Comparison of ENCODE assay signal across 27 cellular contexts in the genomic region with DNA sequence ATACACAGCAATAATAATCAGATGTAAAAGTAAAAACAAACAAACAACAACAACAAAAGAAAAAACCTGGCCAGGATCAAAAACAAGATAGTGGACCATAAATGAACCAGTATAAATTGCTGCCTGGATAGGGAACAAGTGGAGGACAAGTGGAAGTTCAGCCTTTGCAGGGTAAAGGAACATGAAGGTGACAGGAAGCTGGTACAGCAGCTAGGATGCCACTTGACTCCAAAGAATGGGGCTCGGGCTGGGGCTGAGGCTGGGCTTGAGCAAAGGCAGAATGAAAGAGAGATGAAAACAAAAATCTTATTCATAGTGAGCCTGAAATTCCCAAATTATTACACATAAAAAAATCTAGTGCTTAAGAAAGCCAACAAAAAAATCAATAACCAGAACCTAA.
"Had no signal": no experiment of that assay in that cellular context is flagged by ENCODE, and none has a peak within 500 bp of the region (broad histone marks: within the 10 kb centered on the region; RNA-seq: fewer than 3 reads in every experiment).

No MANE protein-coding gene starts in this region.

- ATAC-seq: activated CD8-positive, alpha-beta T cell treated with anti-CD3 and anti-CD28 coated beads for 36 hours; activated naive CD4-positive, alpha-beta T cell treated with anti-CD3 and anti-CD28 coated beads, Interleukin-2, amount 50 U/mL, for 72 hours; activated T-cell treated with anti-CD3 and anti-CD28 coated beads, Interleukin-2, amount 50 U/mL, for 72 hours; activated T-helper 17 cell treated with anti-CD3 and anti-CD28 coated beads, Interleukin-2, amount 50 U/mL, for 72 hours; body of pancreas; PC-3 had no signal

- H3K4me3 ChIP-seq: adrenal gland, body of pancreas, breast epithelium, Peyer's patch had no signal

- H3K9ac ChIP-seq: KMS-11 had no signal

- H3K36me3 ChIP-seq: adrenal gland, breast epithelium, Peyer's patch had no signal

- H3K27ac ChIP-seq: adrenal gland, body of pancreas, breast epithelium, KMS-11, Peyer's patch had no signal

- H3K9me3 ChIP-seq: adrenal gland, body of pancreas, breast epithelium, Peyer's patch had no signal

- DNase-seq: activated CD4-positive, alpha-beta T cell treated with anti-CD3 and anti-CD28 coated beads, Interleukin-2, amount 10 ng/mL, durations not matched to agents 24 days and 14 days; activated CD4-positive, alpha-beta T cell treated with anti-CD3 and anti-CD28 coated beads, Interleukin-2, amount 50 U/mL, for 4 hours; activated CD8-positive, alpha-beta T cell treated with anti-CD3 and anti-CD28 coated beads for 36 hours; activated effector memory CD4-positive, alpha-beta T cell treated with anti-CD3 and anti-CD28 coated beads, Interleukin-2, amount 50 U/mL, for 16 hours; activated naive CD4-positive, alpha-beta T cell; activated T-cell treated with anti-CD3 and anti-CD28 coated beads, Interleukin-2, amount 50 U/mL, for 1 hour; activated T-cell treated with anti-CD3 and anti-CD28 coated beads, Interleukin-2, amount 50 U/mL, for 72 hours; adrenal gland; body of pancreas; caudate nucleus; cerebellar nuclear complex; MM.1S; MV-4-11; NCI-H1092; NCI-H1436 treated with DMSO at 0.1 percent for 48 hours; NCI-H1694 treated with DMSO at 0.1 percent for 48 hours; NCI-H2029; NCI-H2107; NCI-H345; NCI-H526 treated with DMSO at 0.1 percent for 48 hours; PC-3; Peyer's patch; RPMI8226 had no signal

- H3K4me2 ChIP-seq: KMS-11 had no signal

- H3K27me3 ChIP-seq: adrenal gland, body of pancreas, breast epithelium, Peyer's patch had no signal

- H3K4me1 ChIP-seq: body of pancreas, breast epithelium, Peyer's patch had no signal
